In genomic region chr7:104450861-104451260, GRCh38 we compare ENCODE assay signal across 5 cellular contexts.
"Had no signal": no experiment of that assay in that cellular context is flagged by ENCODE, and none has a peak within 500 bp of the region (broad histone marks: within the 10 kb centered on the region; RNA-seq: fewer than 3 reads in every experiment).

No MANE protein-coding gene starts in this region.

- DNase-seq: IMR-90, KBM-7 had no signal

- H3K27ac ChIP-seq: HL-60 had no signal

- ATAC-seq: HepG2, K562 had no signal

- H3K4me3 ChIP-seq: K562 had no signal
